9 cellular contexts compared by ENCODE assay signal in genomic region chr16:50093607-50094570, GRCh38. TPM values are rescaled to one million over a fixed set of nuclear protein-coding genes. Genes with fewer than 3 reads are reported as not detected.
DNase-seq lines count a peak whose midpoint lies in the region; TF ChIP-seq lines count a peak whose summit lies in the region.
"Had no signal": no experiment of that assay in that cellular context is flagged by ENCODE, and none has a peak within 500 bp of the region (broad histone marks: within the 10 kb centered on the region; RNA-seq: fewer than 3 reads in every experiment).

No MANE protein-coding gene starts in this region.

- no peaks in the 10 kb centered on the region for H3K36me3 ChIP-seq in uterus

- no peak for TF ChIP-seq POLR2A in uterus (IDR thresholded peaks at IDR 0.05)

- no peaks in the 10 kb centered on the region for H3K4me1 ChIP-seq in uterus

- no peak overlapping the region for H3K4me3 Mint-ChIP-seq in activated naive CD8-positive, alpha-beta T cell
- no peak overlapping the region for H3K4me3 Mint-ChIP-seq in activated naive CD8-positive, alpha-beta T cell treated with anti-CD3 and anti-CD28 coated beads for 36 hours

- no peak overlapping the region for H3K4me3 ChIP-seq in uterus

- H3K9me3 Mint-ChIP-seq in activated naive CD8-positive, alpha-beta T cell (ENCODE audit: low read depth) = no peaks in the 10 kb centered on the region
- no peaks in the 10 kb centered on the region for H3K9me3 Mint-ChIP-seq in activated naive CD8-positive, alpha-beta T cell treated with anti-CD3 and anti-CD28 coated beads for 36 hours

- H3K27me3 Mint-ChIP-seq in activated naive CD8-positive, alpha-beta T cell = no peaks in the 10 kb centered on the region
- H3K27me3 Mint-ChIP-seq in activated naive CD8-positive, alpha-beta T cell treated with anti-CD3 and anti-CD28 coated beads for 36 hours = no peaks in the 10 kb centered on the region

- peaks cover 11% of the 10 kb centered on the region for H3K36me3 Mint-ChIP-seq in activated naive CD8-positive, alpha-beta T cell
- H3K36me3 Mint-ChIP-seq in activated naive CD8-positive, alpha-beta T cell treated with anti-CD3 and anti-CD28 coated beads for 36 hours = peaks cover 8% of the 10 kb centered on the region

- CTCF ChIA-PET in RWPE1 (lab: Yijun Ruan, JAX) = no interaction called here

- intact Hi-C loops in uterus (cut with DNase I; ENCODE audit: low total_unique reads) = no loop called here

- TF ChIP-seq CTCF in uterus (IDR thresholded peaks at IDR 0.05) (no peak), RWPE1 (conservative IDR thresholded peaks at IDR 0.05; ENCODE audit: low read depth) (no peak)

- H3K27ac Mint-ChIP-seq in activated naive CD8-positive, alpha-beta T cell = peak overlapping the region; percentile 10
- no peak overlapping the region for H3K27ac Mint-ChIP-seq in activated naive CD8-positive, alpha-beta T cell treated with anti-CD3 and anti-CD28 coated beads for 36 hours

- no peaks in the 10 kb centered on the region for H3K4me1 Mint-ChIP-seq in activated naive CD8-positive, alpha-beta T cell (ENCODE audit: low read depth)
- no peaks in the 10 kb centered on the region for H3K4me1 Mint-ChIP-seq in activated naive CD8-positive, alpha-beta T cell treated with anti-CD3 and anti-CD28 coated beads for 36 hours

- POLR2A ChIA-PET in RWPE1 (lab: Yijun Ruan, JAX; ENCODE audit: low non-redundant PET) = no interaction called here

- no peaks in the 10 kb centered on the region for H3K27me3 ChIP-seq in uterus

- no peak for DNase-seq in activated naive CD8-positive, alpha-beta T cell treated with anti-CD3 and anti-CD28 coated beads for 36 hours
- DNase-seq in central memory CD4-positive, alpha-beta T cell = peak; percentile 42
- DNase-seq in medulla oblongata (ENCODE audit: extremely low spot score) (peak; percentile 84), uterus (peak; percentile 56 to 66), SW 1271 (lab: John Stamatoyannopoulos, UW) (no peak), COLO829 (ENCODE audit: low spot score) (no peak), RWPE1 (ENCODE audit: low spot score) (no peak)
- DNase-seq: Calu3 had no signal

- H3K27ac ChIP-seq in uterus (peak overlapping the region in 1 of 2 donors; percentile 53), RWPE1 (no peak overlapping the region)

- no peaks in the 10 kb centered on the region for H3K9me3 ChIP-seq in uterus

RNA-seq across cellular contexts. Expression of gene HEATR3, which starts 28.1 kb away (rescaled TPM):
- 10 to 100 TPM; 26.8 to 27.6 TPM for total RNA-seq in activated naive CD8-positive, alpha-beta T cell treated with anti-CD3 and anti-CD28 coated beads for 36 hours
- total RNA-seq in uterus = 10 to 100 TPM in 3 of 4 donors, 1 to 10 TPM in 1; 8.2 to 53.0 (median 15.5) TPM

RNA-seq across cellular contexts. Expression of gene TENT4B, which starts 59.2 kb away (rescaled TPM):
- total RNA-seq in activated naive CD8-positive, alpha-beta T cell treated with anti-CD3 and anti-CD28 coated beads for 36 hours = 10 to 100 TPM; 18.6 to 19.7 TPM
- 10 to 100 TPM in 2 of 4 donors, 1 to 10 TPM in 2; 5.9 to 24.7 (median 12.7) TPM for total RNA-seq in uterus

Comparison
In these comparisons a context has a peak if more than half of its experiments do, and no peak if none do; other contexts are left out.
1. DNase-seq: peak in central memory CD4-positive, alpha-beta T cell (single experiment), medulla oblongata (single experiment) and uterus (2 of 2); none in activated naive CD8-positive, alpha-beta T cell treated with anti-CD3 and anti-CD28 coated beads for 36 hours (single experiment), SW 1271 (0 of 2), COLO829 (single experiment) and RWPE1 (single experiment).